Comparison of ENCODE assay signal across 11 cellular contexts in the genomic region with DNA sequence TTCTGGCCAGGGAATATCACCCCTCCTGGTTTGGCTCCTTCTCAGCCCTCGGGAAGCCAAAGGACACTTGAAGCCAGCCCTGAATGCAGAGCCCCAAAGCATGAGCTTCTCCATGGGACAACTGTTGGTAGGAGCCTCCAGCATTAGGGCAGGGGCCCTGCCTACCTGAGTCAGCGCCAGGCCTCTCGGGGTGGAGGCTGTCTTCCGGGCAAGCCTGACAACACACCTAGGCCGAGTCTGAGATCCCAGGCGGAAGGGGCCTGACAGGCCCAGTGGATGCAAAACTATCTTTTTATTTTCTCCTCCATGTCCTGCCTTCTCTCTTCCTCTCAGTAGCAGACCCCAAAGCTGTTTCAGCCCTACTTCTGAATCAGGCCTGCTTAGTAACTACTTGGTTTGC. TPM values are rescaled to one million over a fixed set of nuclear protein-coding genes. Genes with fewer than 3 reads are reported as not detected.
DNase-seq lines count a peak whose midpoint lies in the region; ATAC-seq and TF ChIP-seq lines count a peak whose summit lies in the region.
"Had no signal": no experiment of that assay in that cellular context is flagged by ENCODE, and none has a peak within 500 bp of the region (broad histone marks: within the 10 kb centered on the region; RNA-seq: fewer than 3 reads in every experiment).

No MANE protein-coding gene starts in this region.

- H3K4me3 ChIP-seq in iPS-20b (ENCODE audit: low read length) (no peak overlapping the region), smooth muscle cell (peak overlapping the region; percentile 37)

- ATAC-seq in activated naive CD4-positive, alpha-beta T cell treated with anti-CD3 and anti-CD28 coated beads, Interleukin-2, amount 50 U/mL, for 72 hours, result no peak
- no peak for ATAC-seq in HG03565 (IDR thresholded peaks at IDR 0.05; ENCODE audit: unreplicated experiment)
- ATAC-seq in HG03095 (IDR thresholded peaks at IDR 0.05; ENCODE audit: unreplicated experiment), result no peak
- no peak for ATAC-seq in HG03039 (IDR thresholded peaks at IDR 0.05; ENCODE audit: unreplicated experiment)

- DNase-seq in HT-29 (ENCODE audit: low spot score), result peak; percentile 69
- no peak for DNase-seq in activated naive CD4-positive, alpha-beta T cell treated with anti-CD3 and anti-CD28 coated beads, Interleukin-2, amount 50 U/mL, for 72 hours (ENCODE audit: low spot score in 2 of 2)
- DNase-seq in smooth muscle cell (lab: John Stamatoyannopoulos, UW; ENCODE audit: unreplicated experiment), result no peak
- DNase-seq in iPS-NIHi11 (ENCODE audit: low spot score), result no peak
- DNase-seq: NCI-H1105 treated with DMSO at 0.1 percent for 48 hours, SIG-M5 had no signal

- no peaks in the 10 kb centered on the region for H3K9me3 ChIP-seq in iPS-20b (ENCODE audit: insufficient read depth, low read depth, low read length)
- no peaks in the 10 kb centered on the region for H3K9me3 ChIP-seq in smooth muscle cell (replicated peaks; ENCODE audit: low read depth)

- H3K27me3 ChIP-seq in iPS-20b (ENCODE audit: insufficient read depth, low read length) (no peaks in the 10 kb centered on the region), smooth muscle cell (ENCODE audit: low read depth) (no peaks in the 10 kb centered on the region)

- H3F3A ChIP-seq in smooth muscle cell (ENCODE audit: low read depth), result peaks cover 10% of the 10 kb centered on the region

- H3K4me2 ChIP-seq in smooth muscle cell, result peak overlapping the region; percentile 60

- WGBS in smooth muscle cell (ENCODE audit: low lambda C conversion rate), result 95% methylated on average over 6 of the region's 6 CpGs

- no peak for TF ChIP-seq CTCF in smooth muscle cell (IDR thresholded peaks at IDR 0.05; ENCODE audit: borderline replicate concordance, insufficient read depth, poor library complexity, severe bottlenecking)

- peaks cover 25% of the 10 kb centered on the region for H3K4me1 ChIP-seq in iPS-20b (ENCODE audit: insufficient read depth, low read length)
- H3K4me1 ChIP-seq in smooth muscle cell (ENCODE audit: low read depth), result no peaks in the 10 kb centered on the region

- peak overlapping the region; percentile 44 to 85 for H3K27ac Mint-ChIP-seq in activated naive CD4-positive, alpha-beta T cell treated with anti-CD3 and anti-CD28 coated beads, Interleukin-2, amount 50 U/mL, for 72 hours

- H3K36me3 ChIP-seq in iPS-20b (ENCODE audit: insufficient read depth, low read depth, low read length) (peaks cover 13% of the 10 kb centered on the region; the same call in 1 of the 2 replicates), smooth muscle cell (ENCODE audit: low read depth) (no peaks in the 10 kb centered on the region)

- peaks cover 5% of the 10 kb centered on the region in 2 donors for H3K36me3 Mint-ChIP-seq in activated naive CD4-positive, alpha-beta T cell treated with anti-CD3 and anti-CD28 coated beads, Interleukin-2, amount 50 U/mL, for 72 hours

- no peaks in the 10 kb centered on the region for H3K9me3 Mint-ChIP-seq in activated naive CD4-positive, alpha-beta T cell treated with anti-CD3 and anti-CD28 coated beads, Interleukin-2, amount 50 U/mL, for 72 hours

- peaks cover 99% of the 10 kb centered on the region for H4K20me1 ChIP-seq in smooth muscle cell (ENCODE audit: low read depth)

- H3K27ac ChIP-seq in iPS-20b (ENCODE audit: low read length), result peak overlapping the region; percentile 83
- H3K27ac ChIP-seq in smooth muscle cell (ENCODE audit: low read depth), result peak overlapping the region; percentile 68

- H2AFZ ChIP-seq in smooth muscle cell (ENCODE audit: low read depth), result no peak overlapping the region
- H2AFZ ChIP-seq: parathyroid adenoma had no signal

- H3K9ac ChIP-seq in iPS-20b (ENCODE audit: low read depth, low read length) (peak overlapping the region; percentile 79; the same call in 1 of the 2 replicates), smooth muscle cell (ENCODE audit: low read depth) (peak overlapping the region; percentile 1)
- H3K9ac ChIP-seq: parathyroid adenoma had no signal

- peaks cover 83% of the 10 kb centered on the region for H3K79me2 ChIP-seq in smooth muscle cell (ENCODE audit: low read depth)

RNA-seq across cellular contexts. Expression of a gene that starts 27.6 kb away (rescaled TPM):
- total RNA-seq in HT-29 (2014; rRNA removed; shearing (Covaris generic)), result 0.37 and 2.0 TPM in 2 replicates
- total RNA-seq in activated naive CD4-positive, alpha-beta T cell treated with anti-CD3 and anti-CD28 coated beads, Interleukin-2, amount 50 U/mL, for 72 hours, result under 1 TPM; 0.09 to 0.99 TPM
- total RNA-seq in smooth muscle cell, result 5.5 and 8.5 TPM in 2 replicates
- 8.3 and 8.7 TPM in 2 replicates for polyA plus RNA-seq in smooth muscle cell

RNA-seq across cellular contexts. Expression of a gene that starts 49.5 kb away (rescaled TPM):
- total RNA-seq in HT-29 (2014; rRNA removed; shearing (Covaris generic)), result 14.9 and 20.0 TPM in 2 replicates
- total RNA-seq in activated naive CD4-positive, alpha-beta T cell treated with anti-CD3 and anti-CD28 coated beads, Interleukin-2, amount 50 U/mL, for 72 hours, result 10 to 100 TPM; 23.5 to 25.4 TPM
- 11.3 and 16.5 TPM in 2 replicates for total RNA-seq in smooth muscle cell
- polyA plus RNA-seq in smooth muscle cell, result 7.6 and 11.1 TPM in 2 replicates

RNA-seq across cellular contexts. Expression of a gene that starts 50.4 kb away (rescaled TPM):
- 75.6 and 96.1 TPM in 2 replicates for total RNA-seq in HT-29 (2014; rRNA removed; shearing (Covaris generic))
- 10 to 100 TPM; 26.6 to 30.6 TPM for total RNA-seq in activated naive CD4-positive, alpha-beta T cell treated with anti-CD3 and anti-CD28 coated beads, Interleukin-2, amount 50 U/mL, for 72 hours
- 14.2 and 16.9 TPM in 2 replicates for total RNA-seq in smooth muscle cell
- polyA plus RNA-seq in smooth muscle cell, result 23.3 and 32.4 TPM in 2 replicates
